9 cellular contexts compared by ENCODE assay signal in the genomic region with DNA sequence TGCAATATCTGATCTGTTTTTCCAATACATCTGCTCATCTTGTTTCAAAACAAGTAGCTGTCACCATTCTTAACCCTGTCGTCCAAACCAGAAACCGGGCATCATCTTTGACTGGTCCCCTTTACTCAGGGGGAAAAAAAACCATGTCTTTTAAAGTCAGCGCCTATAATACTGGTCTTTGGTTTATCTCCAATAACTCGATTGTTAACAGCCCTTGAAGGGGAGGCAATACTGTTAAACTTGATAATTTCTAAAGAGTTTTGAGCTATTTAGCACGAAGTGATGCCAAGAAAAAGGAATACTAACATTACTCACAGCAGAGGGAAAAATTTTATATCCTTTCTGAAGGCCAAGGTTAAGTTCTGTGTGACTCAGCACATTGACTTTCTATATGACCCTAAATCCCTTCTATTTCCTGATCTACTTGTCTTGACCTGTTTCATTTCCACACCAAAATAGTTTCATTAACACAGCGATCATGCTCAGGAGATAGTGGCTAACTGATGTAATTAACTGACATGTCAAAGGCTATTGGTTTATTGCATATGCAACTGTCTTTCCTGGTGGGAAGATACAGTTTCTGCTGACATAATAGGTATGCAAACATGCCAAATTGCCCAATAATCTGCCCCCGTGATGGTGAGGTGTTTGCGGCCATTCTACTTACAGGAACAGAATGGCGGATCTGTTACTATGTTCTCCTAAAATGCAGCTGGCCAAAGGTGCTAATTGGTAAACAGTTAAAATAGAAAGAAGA. TPM values are rescaled to one million over a fixed set of nuclear protein-coding genes. Genes with fewer than 3 reads are reported as not detected.
DNase-seq lines count a peak whose midpoint lies in the region; ATAC-seq and TF ChIP-seq lines count a peak whose summit lies in the region.
"Had no signal": no experiment of that assay in that cellular context is flagged by ENCODE, and none has a peak within 500 bp of the region (broad histone marks: within the 10 kb centered on the region; RNA-seq: fewer than 3 reads in every experiment).

No MANE protein-coding gene starts in this region.

- DNase-seq in DMS79 treated with DMSO at 0.1 percent for 48 hours (lab: John Stamatoyannopoulos, UW) (peak; percentile 42), DMS79 (lab: John Stamatoyannopoulos, UW) (no peak), SK-N-MC (ENCODE audit: low read depth, low spot score) (no peak), fibroblast of the conjunctiva (ENCODE audit: low read depth) (peak; percentile 69), transverse colon (no peak), kidney glomerular epithelial cell (lab: John Stamatoyannopoulos, UW) (no peak), middle frontal gyrus (ENCODE audit: extremely low spot score, low spot score) (no peak)
- DNase-seq: effector memory CD4-positive, alpha-beta T cell had no signal

- TF ChIP-seq CTCF in transverse colon (IDR thresholded peaks at IDR 0.05): no peak

- no peak overlapping the region for H3K9ac ChIP-seq in SK-N-MC (ENCODE audit: insufficient read length)

- no peak overlapping the region for H3K4me3 ChIP-seq in SK-N-MC
- no peak overlapping the region for H3K4me3 ChIP-seq in transverse colon

- no peak for TF ChIP-seq EP300 in transverse colon (IDR thresholded peaks at IDR 0.05; ENCODE audit: low read depth)

- no peaks in the 10 kb centered on the region for H3K9me3 ChIP-seq in SK-N-MC (ENCODE audit: low read depth, low read length)
- no peaks in the 10 kb centered on the region for H3K9me3 ChIP-seq in transverse colon

- 46 to 58% methylated on average over 9 of the region's 9 CpGs for WGBS in transverse colon (ENCODE audit: low coverage in 1 of 2), 2 donors

- TF ChIP-seq POLR2A in transverse colon (IDR thresholded peaks at IDR 0.05): no peak

- peaks cover 13 to 35% (median 25%) of the 10 kb centered on the region in 4 donors for H3K4me1 ChIP-seq in transverse colon

- no peak for ATAC-seq in HG03442 (IDR thresholded peaks at IDR 0.05; ENCODE audit: unreplicated experiment)

- in situ Hi-C loops in transverse colon (cut with MboI; ENCODE audit: low pct_ligation_motif_present in 1 of 4, low pct_unique_long_range_greater_than_20kb in 1 of 4, low sequenced_read_pairs in 3 of 4): no loop called here

- H3K27ac ChIP-seq in SK-N-MC (peak overlapping the region; percentile 58; the same call in 1 of the 2 replicates), transverse colon (peak overlapping the region; percentile 9 to 60 (median 41))

- intact Hi-C loops in transverse colon (cut with DNase I; ENCODE audit: low total_unique reads): no loop called here

- no peaks in the 10 kb centered on the region for H3K27me3 ChIP-seq in transverse colon

- H3K36me3 ChIP-seq in SK-N-MC (ENCODE audit: insufficient read depth, low read length): no peaks in the 10 kb centered on the region
- H3K36me3 ChIP-seq in transverse colon: no peaks in the 10 kb centered on the region

RNA-seq across cellular contexts. Expression of gene NFIA, which starts 59.1 kb away (rescaled TPM):
- 10 to 100 TPM; 17.3 to 37.2 (median 29.8) TPM for total RNA-seq in transverse colon

Comparison
In these comparisons a context has a peak if more than half of its experiments do, and no peak if none do; other contexts are left out.
1. DNase-seq: peak in DMS79 treated with DMSO at 0.1 percent for 48 hours (single experiment) and fibroblast of the conjunctiva (single experiment); none in DMS79 (single experiment), SK-N-MC (single experiment), transverse colon (single experiment), kidney glomerular epithelial cell (single experiment) and middle frontal gyrus (single experiment).